In genomic region chr6:160398674-160399271, GRCh38 we compare ENCODE assay signal across 9 cellular contexts. TPM values are rescaled to one million over a fixed set of nuclear protein-coding genes. Genes with fewer than 3 reads are reported as not detected.
A peak's percentile ranks its signal among the peaks of the same experiment; 100 is the strongest.
DNase-seq lines count a peak whose midpoint lies in the region; ATAC-seq and TF ChIP-seq lines count a peak whose summit lies in the region.
"Had no signal": no experiment of that assay in that cellular context is flagged by ENCODE, and none has a peak within 500 bp of the region (broad histone marks: within the 10 kb centered on the region; RNA-seq: fewer than 3 reads in every experiment).

No MANE protein-coding gene starts in this region.

- no peaks in the 10 kb centered on the region for H3K79me2 ChIP-seq in MM.1S (ENCODE audit: low read length)

- H3K9ac ChIP-seq in MM.1S (ENCODE audit: low read length) = peak overlapping the region; percentile 18; the same call in 1 of the 2 replicates

- no peaks in the 10 kb centered on the region for H3K9me3 Mint-ChIP-seq in activated T-helper 1 cell treated with anti-CD3 and anti-CD28 coated beads, Interleukin-12 subunit alpha, Interleukin-12 subunit beta, Interleukin-2, Interleukin-4 antibody, amounts not matched to agents 30 ng/mL and 10 ng/mL and 1 ng/mL, durations not matched to agents 14 hours and 24 hours and 36 hours

- no peak overlapping the region for H3K4me3 Mint-ChIP-seq in activated T-helper 1 cell treated with anti-CD3 and anti-CD28 coated beads, Interleukin-12 subunit alpha, Interleukin-12 subunit beta, Interleukin-2, Interleukin-4 antibody, amounts not matched to agents 30 ng/mL and 10 ng/mL and 1 ng/mL, durations not matched to agents 14 hours and 24 hours and 36 hours

- H3K4me3 ChIP-seq in MM.1S (ENCODE audit: low read length) (peak overlapping the region; percentile 29; the same call in 1 of the 2 replicates), prostate gland (no peak overlapping the region)
- H3K4me3 ChIP-seq: skin epidermis, vagina had no signal

- peaks cover 20% of the 10 kb centered on the region for H3K4me1 Mint-ChIP-seq in activated T-helper 1 cell treated with anti-CD3 and anti-CD28 coated beads, Interleukin-12 subunit alpha, Interleukin-12 subunit beta, Interleukin-2, Interleukin-4 antibody, amounts not matched to agents 30 ng/mL and 10 ng/mL and 1 ng/mL, durations not matched to agents 14 hours and 24 hours and 36 hours (ENCODE audit: low read depth)

- TF ChIP-seq CTCF in MM.1S (IDR thresholded peaks at IDR 0.05; ENCODE audit: low read length) (no peak), prostate gland (IDR thresholded peaks at IDR 0.05) (no peak)

- no peak overlapping the region for H3K27ac Mint-ChIP-seq in activated T-helper 1 cell treated with anti-CD3 and anti-CD28 coated beads, Interleukin-12 subunit alpha, Interleukin-12 subunit beta, Interleukin-2, Interleukin-4 antibody, amounts not matched to agents 30 ng/mL and 10 ng/mL and 1 ng/mL, durations not matched to agents 14 hours and 24 hours and 36 hours

- no peaks in the 10 kb centered on the region for H4K20me1 ChIP-seq in MM.1S (ENCODE audit: insufficient read depth, low read length)

- H2AFZ ChIP-seq in MM.1S (ENCODE audit: low read length) = peak overlapping the region; percentile 74

- peaks cover 19% of the 10 kb centered on the region for H3K27me3 Mint-ChIP-seq in activated T-helper 1 cell treated with anti-CD3 and anti-CD28 coated beads, Interleukin-12 subunit alpha, Interleukin-12 subunit beta, Interleukin-2, Interleukin-4 antibody, amounts not matched to agents 30 ng/mL and 10 ng/mL and 1 ng/mL, durations not matched to agents 14 hours and 24 hours and 36 hours (ENCODE audit: insufficient read depth)

- H3K4me1 ChIP-seq in MM.1S (ENCODE audit: low read length) (peaks cover 30% of the 10 kb centered on the region), prostate gland (replicated peaks) (peaks cover 2% of the 10 kb centered on the region)
- H3K4me1 ChIP-seq: vagina had no signal

- peak; percentile 97 for ATAC-seq in GM19043 (IDR thresholded peaks at IDR 0.05; ENCODE audit: low read depth, unreplicated experiment)
- ATAC-seq in HG02623 (IDR thresholded peaks at IDR 0.05; ENCODE audit: unreplicated experiment) = peak; percentile 96

- DNase-seq in MM.1S (peak; percentile 62), prostate gland (ENCODE audit: low spot score) (no peak), anterior cingulate cortex (lab: John Stamatoyannopoulos, UW) (no peak), Ammon's horn (ENCODE audit: low spot score) (no peak)
- no peak for DNase-seq in activated T-helper 1 cell treated with anti-CD3 and anti-CD28 coated beads, Interleukin-12 subunit alpha, Interleukin-12 subunit beta, Interleukin-2, Interleukin-4 antibody, amounts not matched to agents 30 ng/mL and 10 ng/mL and 1 ng/mL, durations not matched to agents 14 hours and 24 hours and 36 hours (ENCODE audit: low spot score)

- H3K36me3 Mint-ChIP-seq in activated T-helper 1 cell treated with anti-CD3 and anti-CD28 coated beads, Interleukin-12 subunit alpha, Interleukin-12 subunit beta, Interleukin-2, Interleukin-4 antibody, amounts not matched to agents 30 ng/mL and 10 ng/mL and 1 ng/mL, durations not matched to agents 14 hours and 24 hours and 36 hours (ENCODE audit: low read depth) = no peaks in the 10 kb centered on the region

- H3K9me3 ChIP-seq in MM.1S (replicated peaks; ENCODE audit: insufficient read depth, low read length) (no peaks in the 10 kb centered on the region), prostate gland (no peaks in the 10 kb centered on the region)
- H3K9me3 ChIP-seq: vagina had no signal

- peak overlapping the region; percentile 89 for H3K27ac ChIP-seq in MM.1S (ENCODE audit: low read length)
- H3K27ac ChIP-seq in prostate gland = peak overlapping the region; percentile 62 to 82
- H3K27ac ChIP-seq: vagina had no signal

- peaks cover 21% of the 10 kb centered on the region for H3F3A ChIP-seq in MM.1S (ENCODE audit: insufficient read depth, low read length)

- H3K27me3 ChIP-seq in MM.1S (replicated peaks; ENCODE audit: insufficient read depth, low read length) (no peaks in the 10 kb centered on the region), prostate gland (replicated peaks; ENCODE audit: insufficient read depth) (no peaks in the 10 kb centered on the region)
- H3K27me3 ChIP-seq: vagina had no signal

- 82% methylated on average over 3 of the region's 3 CpGs for WGBS in prostate gland

- H3K9me2 ChIP-seq in MM.1S (replicated peaks; ENCODE audit: insufficient read depth, low read length) = no peaks in the 10 kb centered on the region

- peak overlapping the region; percentile 78 for H3K4me2 ChIP-seq in MM.1S (ENCODE audit: low read depth, low read length)

- intact Hi-C loops in prostate gland (cut with DNase I) = no loop called here
- intact Hi-C loops in activated T-helper 1 cell treated with anti-CD3 and anti-CD28 coated beads, Interleukin-12 subunit alpha, Interleukin-12 subunit beta, Interleukin-2, Interleukin-4 antibody, amounts not matched to agents 30 ng/mL and 10 ng/mL and 1 ng/mL, durations not matched to agents 14 hours and 24 hours and 36 hours (cut with micrococcal nuclease) = no loop called here

- TF ChIP-seq POLR2A in prostate gland (IDR thresholded peaks at IDR 0.05) = no peak

- H3K36me3 ChIP-seq in MM.1S (replicated peaks; ENCODE audit: insufficient read depth, low read length) (no peaks in the 10 kb centered on the region), prostate gland (no peaks in the 10 kb centered on the region)
- H3K36me3 ChIP-seq: vagina had no signal

RNA-seq across cellular contexts. Expression of gene SLC22A3, which starts 50.6 kb away (rescaled TPM):
- 100 to 1,000 TPM in 1 of 2 donors, 10 to 100 TPM in 1; 50.2 to 118 TPM for total RNA-seq in prostate gland
- not detected in 2 replicates for total RNA-seq in activated T-helper 1 cell treated with anti-CD3 and anti-CD28 coated beads, Interleukin-12 subunit alpha, Interleukin-12 subunit beta, Interleukin-2, Interleukin-4 antibody, amounts not matched to agents 30 ng/mL and 10 ng/mL and 1 ng/mL, durations not matched to agents 14 hours and 24 hours and 36 hours

Comparison
In these comparisons a context has a peak if more than half of its experiments do, and no peak if none do; other contexts are left out.
1. RNA of gene SLC22A3, which starts 50.6 kb away (total RNA-seq): 50.2 to 118 TPM in prostate gland; not detected in activated T-helper 1 cell treated with anti-CD3 and anti-CD28 coated beads, Interleukin-12 subunit alpha, Interleukin-12 subunit beta, Interleukin-2, Interleukin-4 antibody, amounts not matched to agents 30 ng/mL and 10 ng/mL and 1 ng/mL, durations not matched to agents 14 hours and 24 hours and 36 hours; every median in the first group is over 10 times any median in the second.